ENCODE assay signal across 1 cellular context in genomic region chr15:61171190-61171589, GRCh38.
TF ChIP-seq lines count a peak whose summit lies in the region.

No MANE protein-coding gene starts in this region.

TF ChIP-seq in GM23338, 12 proteins besides CTCF, POLR2A, EP300 and RAD21 (continued from another document):
- TF ChIP-seq ZNF462 (CRISPR knock-in tag; IDR thresholded peaks at IDR 0.05) (no peak), POLR2AphosphoS5 (IDR thresholded peaks at IDR 0.05; ENCODE audit: low read depth) (no peak), EZH2 (IDR thresholded peaks at IDR 0.05; ENCODE audit: low read depth, unreplicated experiment) (no peak), STAT1 (IDR thresholded peaks at IDR 0.05; ENCODE audit: unreplicated experiment) (no peak)
